ENCODE assay signal across 13 cellular contexts in genomic region chr5:74581988-74582365, GRCh38. TPM values are rescaled to one million over a fixed set of nuclear protein-coding genes. Genes with fewer than 3 reads are reported as not detected.
A peak's percentile ranks its signal among the peaks of the same experiment; 100 is the strongest.
DNase-seq lines count a peak whose midpoint lies in the region; TF ChIP-seq lines count a peak whose summit lies in the region.
"Had no signal": no experiment of that assay in that cellular context is flagged by ENCODE, and none has a peak within 500 bp of the region (broad histone marks: within the 10 kb centered on the region; RNA-seq: fewer than 3 reads in every experiment).

No MANE protein-coding gene starts in this region.

- no peaks in the 10 kb centered on the region for H3K79me1 ChIP-seq in mesenchymal stem cell (replicated peaks; ENCODE audit: low read length, poor library complexity, severe bottlenecking)

- H3K18ac ChIP-seq in mesenchymal stem cell (ENCODE audit: low read depth in 1 of 2, low read length in 2 of 2), result no peak overlapping the region

- BruUV-seq in A673 (replicated peaks; lab: Mats Ljungman, UMichigan), result no TSS peak

- no peak overlapping the region for H3K4me2 ChIP-seq in mesenchymal stem cell (ENCODE audit: low read length, poor library complexity, severe bottlenecking)

- TF ChIP-seq CTCF in A673 (conservative IDR thresholded peaks at IDR 0.05; ENCODE audit: low read depth, low read length), result no peak

- H3K9me3 ChIP-seq in A673 (ENCODE audit: low read depth, low read length, poor library complexity, severe bottlenecking) (no peaks in the 10 kb centered on the region), mucosa of rectum (ENCODE audit: control insufficient read depth in 2 of 2, low read length in 2 of 2) (no peaks in the 10 kb centered on the region), mesenchymal stem cell (ENCODE audit: control insufficient read depth, low read length) (no peaks in the 10 kb centered on the region)
- H3K9me3 ChIP-seq: BE2C had no signal

- POLR2A ChIA-PET in A673 (lab: Charles Lee; ENCODE audit: low non-redundant PET), result no interaction called here

- H2AFZ ChIP-seq in mesenchymal stem cell (ENCODE audit: low read depth, low read length), result no peak overlapping the region

- CTCF ChIA-PET in A673 (lab: Charles Lee), result no interaction called here

- no peak overlapping the region for H2BK15ac ChIP-seq in mesenchymal stem cell (ENCODE audit: low read depth, poor library complexity, severe bottlenecking)

- H3K27ac ChIP-seq in A673 (ENCODE audit: low read depth, low read length, poor library complexity, severe bottlenecking) (no peak overlapping the region), mucosa of rectum (ENCODE audit: low read depth in 2 of 2, low read length in 2 of 2) (peak overlapping the region; percentile 75 to 86), mesenchymal stem cell (ENCODE audit: low read length, poor library complexity, severe bottlenecking) (no peak overlapping the region)

- H4K91ac ChIP-seq in mesenchymal stem cell (ENCODE audit: low read length), result no peak overlapping the region

- no peak overlapping the region for H2BK120ac ChIP-seq in mesenchymal stem cell (ENCODE audit: low read depth, low read length)

- H3K4me1 ChIP-seq in A673 (ENCODE audit: insufficient read depth, low read length, poor library complexity, severe bottlenecking) (no peaks in the 10 kb centered on the region), mucosa of rectum (ENCODE audit: control insufficient read depth in 2 of 2, insufficient read depth in 2 of 2, low read length in 2 of 2) (peaks cover 22 to 25% of the 10 kb centered on the region in 2 donors), mesenchymal stem cell (ENCODE audit: control insufficient read depth, insufficient read depth, low read depth, low read length) (peaks cover 3% of the 10 kb centered on the region)
- H3K4me1 ChIP-seq: BE2C had no signal

- H3K9ac ChIP-seq in mucosa of rectum (ENCODE audit: low read depth in 1 of 2, low read length in 2 of 2), result no peak overlapping the region
- H3K9ac ChIP-seq in mesenchymal stem cell (ENCODE audit: low read length), result no peak overlapping the region

- H3K14ac ChIP-seq in mesenchymal stem cell (ENCODE audit: low read length in 2 of 2), result no peak overlapping the region

- DNase-seq in A673 (ENCODE audit: low spot score) (peak; percentile 19), M059J (ENCODE audit: low read depth) (peak; percentile 23), dermis blood vessel endothelial cell (peak; percentile 67), Kasumi-1 (lab: John Stamatoyannopoulos, UW) (no peak), NCI-H187 treated with DMSO at 0.1 percent for 48 hours (lab: John Stamatoyannopoulos, UW) (no peak), mesenchymal stem cell (no peak)
- DNase-seq: BE2C; CD8-positive, alpha-beta T cell; H7; NCI-H1417 treated with DMSO at 0.1 percent for 48 hours; NCI-H2029 treated with DMSO at 0.1 percent for 48 hours; NCI-H524 had no signal

- H3K4me3 ChIP-seq in A673 (ENCODE audit: low read depth, low read length, poor library complexity, severe bottlenecking), result no peak overlapping the region
- H3K4me3 ChIP-seq in mucosa of rectum (ENCODE audit: low read length in 2 of 2), result no peak overlapping the region
- H3K4me3 ChIP-seq in mesenchymal stem cell (ENCODE audit: insufficient read depth in 1 of 2, low read depth in 1 of 2, low read length in 2 of 2), result no peak overlapping the region

- intact Hi-C loops in A673 (cut with micrococcal nuclease; ENCODE audit: unreplicated experiment), result no loop called here

- H3K36me3 ChIP-seq in A673 (ENCODE audit: insufficient read depth, low read length, poor library complexity, severe bottlenecking) (no peaks in the 10 kb centered on the region), mucosa of rectum (ENCODE audit: control insufficient read depth in 2 of 2, insufficient read depth in 2 of 2, low read length in 2 of 2) (no peaks in the 10 kb centered on the region), mesenchymal stem cell (ENCODE audit: control insufficient read depth in 1 of 2, insufficient read depth in 2 of 2, low read depth in 1 of 2, low read length in 2 of 2) (no peaks in the 10 kb centered on the region)
- H3K36me3 ChIP-seq: BE2C had no signal

- no peaks in the 10 kb centered on the region for H3K27me3 ChIP-seq in A673 (replicated peaks; ENCODE audit: insufficient read depth, low read depth, low read length, poor library complexity)
- H3K27me3 ChIP-seq in mucosa of rectum (ENCODE audit: control insufficient read depth in 2 of 2, insufficient read depth in 2 of 2, low read length in 2 of 2), result no peaks in the 10 kb centered on the region
- no peaks in the 10 kb centered on the region for H3K27me3 ChIP-seq in mesenchymal stem cell (ENCODE audit: control insufficient read depth in 1 of 2, insufficient read depth in 1 of 2, low read length in 2 of 2)
- H3K27me3 ChIP-seq: BE2C had no signal

- H2BK5ac ChIP-seq in mesenchymal stem cell (ENCODE audit: low read depth, low read length, poor library complexity, severe bottlenecking), result no peak overlapping the region

- WGBS in mesenchymal stem cell, result 96% methylated on average over 4 of the region's 4 CpGs

- no peak overlapping the region for H2AK5ac ChIP-seq in mesenchymal stem cell (ENCODE audit: low read length, severe bottlenecking)

- no peak overlapping the region for H3K23ac ChIP-seq in mesenchymal stem cell (ENCODE audit: low read length in 2 of 2)

- H2BK12ac ChIP-seq in mesenchymal stem cell (ENCODE audit: low read length in 2 of 2), result no peak overlapping the region

- no peak overlapping the region for H3K4ac ChIP-seq in mesenchymal stem cell (ENCODE audit: low read depth in 1 of 2, low read length in 2 of 2)

- no peak overlapping the region for H4K8ac ChIP-seq in mesenchymal stem cell (ENCODE audit: low read length)

RNA-seq across cellular contexts. Expression of gene ENC1, which starts 58.6 kb away (rescaled TPM):
- total RNA-seq in A673 (2021) (6.3 and 7.9 TPM in 2 replicates), dermis blood vessel endothelial cell (26.2 and 32.2 TPM in 2 replicates)
- total RNA-seq in M059J (2014; rRNA removed; shearing (Covaris generic)), result 38.8 and 48.1 TPM in 2 replicates
- 30.1 TPM for polyA plus RNA-seq in mesenchymal stem cell (2013, experiment 1 of 2)
- 30.2 TPM for polyA plus RNA-seq in mesenchymal stem cell (2013, experiment 2 of 2)

Comparison
In these comparisons a context has a peak if more than half of its experiments do, and no peak if none do; other contexts are left out.
1. DNase-seq: peak in A673 (single experiment), M059J (single experiment) and dermis blood vessel endothelial cell (single experiment); none in Kasumi-1 (0 of 2), NCI-H187 treated with DMSO at 0.1 percent for 48 hours (single experiment) and mesenchymal stem cell (single experiment).
2. H3K27ac ChIP-seq: peak in mucosa of rectum (2 of 2); none in A673 (single experiment) and mesenchymal stem cell (single experiment).